18 cellular contexts compared by ENCODE assay signal in genomic region chr1:23021834-23022233, GRCh38. TPM values are rescaled to one million over a fixed set of nuclear protein-coding genes. Genes with fewer than 3 reads are reported as not detected.
A peak's percentile ranks its signal among the peaks of the same experiment; 100 is the strongest.
DNase-seq lines count a peak whose midpoint lies in the region; ATAC-seq and TF ChIP-seq lines count a peak whose summit lies in the region.
"Had no signal": no experiment of that assay in that cellular context is flagged by ENCODE, and none has a peak within 500 bp of the region (broad histone marks: within the 10 kb centered on the region; RNA-seq: fewer than 3 reads in every experiment).

No MANE protein-coding gene starts in this region.

- peaks cover 7% of the 10 kb centered on the region for H3K36me3 Mint-ChIP-seq in CD4-positive, CD25-positive, alpha-beta regulatory T cell
- H3K36me3 Mint-ChIP-seq in activated T-helper 17 cell treated with anti-CD3 and anti-CD28 coated beads, Interleukin-2, amount 50 U/mL, for 72 hours (ENCODE audit: low read depth) = peaks cover 7% of the 10 kb centered on the region
- peaks cover 3 to 20% (median 14%) of the 10 kb centered on the region in 5 donors for H3K36me3 Mint-ChIP-seq in naive thymus-derived CD4-positive, alpha-beta T cell
- peaks cover 7 to 14% of the 10 kb centered on the region in 2 donors for H3K36me3 Mint-ChIP-seq in stimulated activated naive B cell treated with anti-CD40 and anti-IgM and Interleukin-4, amounts not matched to agents 10 μg/mL and 1 μg/mL and 100 μg/mL, for 72 hours

- no peak for ATAC-seq in CD4-positive, CD25-positive, alpha-beta regulatory T cell (ENCODE audit: low read depth in 2 of 2)
- ATAC-seq in activated T-helper 17 cell treated with anti-CD3 and anti-CD28 coated beads, Interleukin-2, amount 50 U/mL, for 72 hours (replicated peaks) = no peak
- no peak for ATAC-seq in naive thymus-derived CD4-positive, alpha-beta T cell
- ATAC-seq in stimulated activated naive B cell treated with anti-CD40 and anti-IgM and Interleukin-4, amounts not matched to agents 10 μg/mL and 1 μg/mL and 100 μg/mL, for 72 hours (replicated peaks) = no peak

- TF ChIP-seq CTCF in HEK293 (tag by site-specific recombination; IDR thresholded peaks at IDR 0.05) = no peak
- no peak for TF ChIP-seq CTCF in esophagus squamous epithelium (IDR thresholded peaks at IDR 0.05)
- no peak for TF ChIP-seq CTCF in GM10248 (IDR thresholded peaks at IDR 0.05; ENCODE audit: control extremely low read depth, extremely low read depth, low read depth, missing control alignments)

- H3K4me3 ChIP-seq in CD4-positive, CD25-positive, alpha-beta regulatory T cell (ENCODE audit: low read depth, low read length) = no peak overlapping the region
- H3K4me3 ChIP-seq in HEK293 (ENCODE audit: low read depth, low read length) (no peak overlapping the region), esophagus squamous epithelium (peak overlapping the region in 1 of 4 donors; percentile 84)
- no peak overlapping the region for H3K4me3 ChIP-seq in naive thymus-derived CD4-positive, alpha-beta T cell (ENCODE audit: low read length)
- H3K4me3 ChIP-seq: prostate gland had no signal

- H3K4me3 Mint-ChIP-seq in CD4-positive, CD25-positive, alpha-beta regulatory T cell = peak overlapping the region; percentile 45 to 100 (median 78)
- H3K4me3 Mint-ChIP-seq in activated T-helper 17 cell treated with anti-CD3 and anti-CD28 coated beads, Interleukin-2, amount 50 U/mL, for 72 hours = peak overlapping the region; percentile 91
- peak overlapping the region in 9 of 10 donors; percentile 43 to 97 (median 87) for H3K4me3 Mint-ChIP-seq in naive thymus-derived CD4-positive, alpha-beta T cell
- H3K4me3 Mint-ChIP-seq in stimulated activated naive B cell treated with anti-CD40 and anti-IgM and Interleukin-4, amounts not matched to agents 10 μg/mL and 1 μg/mL and 100 μg/mL, for 72 hours = no peak overlapping the region

- peaks cover 1 to 10% (median 3%) of the 10 kb centered on the region in 7 donors for H3K9me3 Mint-ChIP-seq in CD4-positive, CD25-positive, alpha-beta regulatory T cell
- H3K9me3 Mint-ChIP-seq in activated T-helper 17 cell treated with anti-CD3 and anti-CD28 coated beads, Interleukin-2, amount 50 U/mL, for 72 hours = peaks cover 5% of the 10 kb centered on the region
- peaks cover 0 to 17% (median 5%) of the 10 kb centered on the region in 11 donors for H3K9me3 Mint-ChIP-seq in naive thymus-derived CD4-positive, alpha-beta T cell
- peaks cover 3 to 8% of the 10 kb centered on the region in 2 donors for H3K9me3 Mint-ChIP-seq in stimulated activated naive B cell treated with anti-CD40 and anti-IgM and Interleukin-4, amounts not matched to agents 10 μg/mL and 1 μg/mL and 100 μg/mL, for 72 hours

- H3K27ac ChIP-seq in CD4-positive, CD25-positive, alpha-beta regulatory T cell (ENCODE audit: insufficient read depth, low read length, poor library complexity, severe bottlenecking) = no peak overlapping the region
- H3K27ac ChIP-seq in HEK293 (ENCODE audit: extremely low read depth, low read depth, low read length) (no peak overlapping the region), esophagus squamous epithelium (no peak overlapping the region)
- H3K27ac ChIP-seq in naive thymus-derived CD4-positive, alpha-beta T cell (ENCODE audit: low read depth, low read length) = no peak overlapping the region
- H3K27ac ChIP-seq: brain microvascular endothelial cell, HL-60, prostate gland, SJCRH30 had no signal

- WGBS in esophagus squamous epithelium, 2 donors = 71 to 74% methylated on average over 2 of the region's 2 CpGs

- peak overlapping the region in 1 of 3 donors; percentile 44 for H3K27ac Mint-ChIP-seq in CD4-positive, CD25-positive, alpha-beta regulatory T cell
- no peak overlapping the region for H3K27ac Mint-ChIP-seq in activated T-helper 17 cell treated with anti-CD3 and anti-CD28 coated beads, Interleukin-2, amount 50 U/mL, for 72 hours
- H3K27ac Mint-ChIP-seq in naive thymus-derived CD4-positive, alpha-beta T cell = peak overlapping the region in 1 of 9 donors; percentile 19
- no peak overlapping the region for H3K27ac Mint-ChIP-seq in stimulated activated naive B cell treated with anti-CD40 and anti-IgM and Interleukin-4, amounts not matched to agents 10 μg/mL and 1 μg/mL and 100 μg/mL, for 72 hours

- H3K4me1 ChIP-seq in CD4-positive, CD25-positive, alpha-beta regulatory T cell (ENCODE audit: control insufficient read depth, insufficient read depth, low read length, poor library complexity, severe bottlenecking) = peaks cover 18% of the 10 kb centered on the region
- H3K4me1 ChIP-seq in HEK293 (ENCODE audit: control insufficient read depth, insufficient read depth, low read length) (no peaks in the 10 kb centered on the region), esophagus squamous epithelium (peaks cover 5 to 31% (median 8%) of the 10 kb centered on the region in 3 donors)
- peaks cover 4 to 14% of the 10 kb centered on the region in 2 donors for H3K4me1 ChIP-seq in naive thymus-derived CD4-positive, alpha-beta T cell (ENCODE audit: control insufficient read depth in 2 of 2, insufficient read depth in 2 of 2, low read length in 2 of 2)
- H3K4me1 ChIP-seq: prostate gland had no signal

- CTCF ChIA-PET in HEK293 (lab: Yijun Ruan, JAX) = no interaction called here
- CTCF ChIA-PET in naive thymus-derived CD4-positive, alpha-beta T cell (lab: Charles Lee) = no interaction called here
- CTCF ChIA-PET in GM10248 (lab: Yijun Ruan, JAX) = no interaction called here

- POLR2A ChIA-PET in HEK293 (lab: Yijun Ruan, JAX) = no interaction called here
- POLR2A ChIA-PET in naive thymus-derived CD4-positive, alpha-beta T cell (lab: Charles Lee) = no interaction called here
- POLR2A ChIA-PET in GM10248 (lab: Yijun Ruan, JAX) = no interaction called here

- H3K27me3 ChIP-seq in CD4-positive, CD25-positive, alpha-beta regulatory T cell (ENCODE audit: control insufficient read depth, insufficient read depth, low read length) = no peaks in the 10 kb centered on the region
- H3K27me3 ChIP-seq in naive thymus-derived CD4-positive, alpha-beta T cell (ENCODE audit: control insufficient read depth in 2 of 2, insufficient read depth in 2 of 2, low read length in 2 of 2) = no peaks in the 10 kb centered on the region
- no peaks in the 10 kb centered on the region for H3K27me3 ChIP-seq in esophagus squamous epithelium
- H3K27me3 ChIP-seq: brain microvascular endothelial cell, SJCRH30 had no signal

- peaks cover 4% of the 10 kb centered on the region for H3K27me3 Mint-ChIP-seq in CD4-positive, CD25-positive, alpha-beta regulatory T cell
- H3K27me3 Mint-ChIP-seq in activated T-helper 17 cell treated with anti-CD3 and anti-CD28 coated beads, Interleukin-2, amount 50 U/mL, for 72 hours = no peaks in the 10 kb centered on the region
- no peaks in the 10 kb centered on the region for H3K27me3 Mint-ChIP-seq in naive thymus-derived CD4-positive, alpha-beta T cell
- H3K27me3 Mint-ChIP-seq in stimulated activated naive B cell treated with anti-CD40 and anti-IgM and Interleukin-4, amounts not matched to agents 10 μg/mL and 1 μg/mL and 100 μg/mL, for 72 hours = no peaks in the 10 kb centered on the region

- H3K4me1 Mint-ChIP-seq in CD4-positive, CD25-positive, alpha-beta regulatory T cell = peaks cover 40 to 68% (median 51%) of the 10 kb centered on the region in 4 donors
- peaks cover 40% of the 10 kb centered on the region for H3K4me1 Mint-ChIP-seq in activated T-helper 17 cell treated with anti-CD3 and anti-CD28 coated beads, Interleukin-2, amount 50 U/mL, for 72 hours
- H3K4me1 Mint-ChIP-seq in naive thymus-derived CD4-positive, alpha-beta T cell = peaks cover 22 to 73% (median 67%) of the 10 kb centered on the region in 7 donors
- peaks cover 33 to 65% of the 10 kb centered on the region in 2 donors for H3K4me1 Mint-ChIP-seq in stimulated activated naive B cell treated with anti-CD40 and anti-IgM and Interleukin-4, amounts not matched to agents 10 μg/mL and 1 μg/mL and 100 μg/mL, for 72 hours

- DNase-seq in CD4-positive, CD25-positive, alpha-beta regulatory T cell = no peak
- DNase-seq in naive thymus-derived CD4-positive, alpha-beta T cell = no peak
- no peak for DNase-seq in esophagus squamous epithelium (lab: John Stamatoyannopoulos, UW)
- DNase-seq in SIG-M5 treated with dmso at 0.1 percent for 504 hours (lab: John Stamatoyannopoulos, UW; ENCODE audit: unreplicated experiment) = no peak
- DNase-seq in stimulated activated naive B cell treated with anti-CD40 and anti-IgM and Interleukin-4, amounts not matched to agents 10 μg/mL and 1 μg/mL and 100 μg/mL, for 72 hours = no peak
- no peak for DNase-seq in GM10248 (ENCODE audit: extremely low spot score)
- DNase-seq: brain microvascular endothelial cell, DMS79 treated with DMSO at 0.1 percent for 48 hours, HCEC 1CT, mesendoderm had no signal

- no peak for TF ChIP-seq POLR2A in esophagus squamous epithelium (IDR thresholded peaks at IDR 0.05)

- intact Hi-C loops in naive thymus-derived CD4-positive, alpha-beta T cell (cut with micrococcal nuclease) = no loop called here
- intact Hi-C loops in esophagus squamous epithelium (cut with DNase I) = no loop called here

- H3K36me3 ChIP-seq in CD4-positive, CD25-positive, alpha-beta regulatory T cell (ENCODE audit: control insufficient read depth, insufficient read depth, low read length) = no peaks in the 10 kb centered on the region
- H3K36me3 ChIP-seq in HEK293 (ENCODE audit: control insufficient read depth in 2 of 2, insufficient read depth in 1 of 2, low read length in 2 of 2) (no peaks in the 10 kb centered on the region), esophagus squamous epithelium (no peaks in the 10 kb centered on the region)
- peaks cover 0 to 7% (median 0%) of the 10 kb centered on the region in 3 experiments for H3K36me3 ChIP-seq in naive thymus-derived CD4-positive, alpha-beta T cell (ENCODE audit: control insufficient read depth in 2 of 3, insufficient read depth in 3 of 3, low read length in 3 of 3)
- H3K36me3 ChIP-seq: prostate gland had no signal

- H3K9me3 ChIP-seq in CD4-positive, CD25-positive, alpha-beta regulatory T cell (ENCODE audit: control insufficient read depth in 2 of 2, low read length in 2 of 2) = no peaks in the 10 kb centered on the region
- H3K9me3 ChIP-seq in HEK293 (ENCODE audit: control insufficient read depth, insufficient read depth, low read depth, low read length) = no peaks in the 10 kb centered on the region
- no peaks in the 10 kb centered on the region for H3K9me3 ChIP-seq in naive thymus-derived CD4-positive, alpha-beta T cell (ENCODE audit: control insufficient read depth in 2 of 3, low read length in 3 of 3)
- no peaks in the 10 kb centered on the region for H3K9me3 ChIP-seq in esophagus squamous epithelium
- H3K9me3 ChIP-seq: prostate gland had no signal

RNA-seq across cellular contexts. Expression of gene KDM1A, which starts 2.6 kb away (rescaled TPM):
- total RNA-seq in CD4-positive, CD25-positive, alpha-beta regulatory T cell = 30.9 TPM
- 10 to 100 TPM; 34.7 to 41.3 (median 38.5) TPM for polyA plus RNA-seq in CD4-positive, CD25-positive, alpha-beta regulatory T cell
- 10 to 100 TPM; 22.5 to 45.3 TPM for total RNA-seq in activated T-helper 17 cell treated with anti-CD3 and anti-CD28 coated beads, Interleukin-2, amount 50 U/mL, for 72 hours
- 10 to 100 TPM; 40.6 to 56.0 (median 47.7) TPM for total RNA-seq in naive thymus-derived CD4-positive, alpha-beta T cell
- 10 to 100 TPM; 48.4 to 62.1 TPM for polyA plus RNA-seq in naive thymus-derived CD4-positive, alpha-beta T cell
- 10 to 100 TPM; 37.8 to 64.1 (median 62.3) TPM for total RNA-seq in esophagus squamous epithelium

RNA-seq across cellular contexts. Expression of gene TEX46, which starts 6.2 kb away (rescaled TPM):
- not detected for total RNA-seq in CD4-positive, CD25-positive, alpha-beta regulatory T cell
- 1 to 10 TPM in 1 of 4 donors, not detected in 3; 1.4 TPM for polyA plus RNA-seq in CD4-positive, CD25-positive, alpha-beta regulatory T cell
- total RNA-seq in activated T-helper 17 cell treated with anti-CD3 and anti-CD28 coated beads, Interleukin-2, amount 50 U/mL, for 72 hours = not detected
- total RNA-seq in naive thymus-derived CD4-positive, alpha-beta T cell = 1 to 10 TPM in 2 of 5 experiments, not detected in 3; 1.1 to 1.5 TPM
- not detected for polyA plus RNA-seq in naive thymus-derived CD4-positive, alpha-beta T cell
- not detected for total RNA-seq in esophagus squamous epithelium
- total RNA-seq: activated CD8-positive, alpha-beta memory T cell treated with anti-CD3 and anti-CD28 coated beads for 36 hours; M059J; prostate gland; temporal lobe had no signal

RNA-seq across cellular contexts. Expression of gene LACTBL1, which starts 49.2 kb away (rescaled TPM):
- total RNA-seq in CD4-positive, CD25-positive, alpha-beta regulatory T cell = not detected
- polyA plus RNA-seq in CD4-positive, CD25-positive, alpha-beta regulatory T cell = not detected
- total RNA-seq in activated T-helper 17 cell treated with anti-CD3 and anti-CD28 coated beads, Interleukin-2, amount 50 U/mL, for 72 hours = not detected
- total RNA-seq in naive thymus-derived CD4-positive, alpha-beta T cell = not detected
- polyA plus RNA-seq in naive thymus-derived CD4-positive, alpha-beta T cell = not detected
- not detected for total RNA-seq in esophagus squamous epithelium
- total RNA-seq: activated CD8-positive, alpha-beta memory T cell treated with anti-CD3 and anti-CD28 coated beads for 36 hours; M059J; prostate gland; temporal lobe had no signal

Comparison
In these comparisons a context has a peak if more than half of its experiments do, and no peak if none do; other contexts are left out.
1. H3K4me3 Mint-ChIP-seq: peak in CD4-positive, CD25-positive, alpha-beta regulatory T cell (4 of 4), activated T-helper 17 cell treated with anti-CD3 and anti-CD28 coated beads, Interleukin-2, amount 50 U/mL, for 72 hours (single experiment) and naive thymus-derived CD4-positive, alpha-beta T cell (9 of 10); none in stimulated activated naive B cell treated with anti-CD40 and anti-IgM and Interleukin-4, amounts not matched to agents 10 μg/mL and 1 μg/mL and 100 μg/mL, for 72 hours (0 of 2).